In genomic region chr12:31659087-31659942, GRCh38 we compare ENCODE assay signal across 1 cellular context.
TF ChIP-seq lines count a peak whose summit lies in the region.

A gene with protein sequence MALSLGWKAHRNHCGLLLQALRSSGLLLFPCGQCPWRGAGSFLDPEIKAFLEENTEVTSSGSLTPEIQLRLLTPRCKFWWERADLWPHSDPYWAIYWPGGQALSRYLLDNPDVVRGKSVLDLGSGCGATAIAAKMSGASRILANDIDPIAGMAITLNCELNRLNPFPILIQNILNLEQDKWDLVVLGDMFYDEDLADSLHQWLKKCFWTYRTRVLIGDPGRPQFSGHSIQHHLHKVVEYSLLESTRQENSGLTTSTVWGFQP (plus strand): TSS chr12:31659688. CDS start chr12:31661954, 2,266 bp downstream.

TF ChIP-seq in H1, 55 proteins besides CTCF, POLR2A, EP300 and RAD21:
- TF ChIP-seq SP4 (IDR thresholded peaks at IDR 0.05; ENCODE audit: low read length) (no peak), POLR2AphosphoS5 (IDR thresholded peaks at IDR 0.05; ENCODE audit: low read depth, low read length) (no peak), KDM4A (IDR thresholded peaks at IDR 0.05; ENCODE audit: low read depth, low read length, severe bottlenecking) (peak; percentile 44), PHF8 (conservative IDR thresholded peaks at IDR 0.05; ENCODE audit: low read depth, low read length) (peak; percentile 56), JUN (IDR thresholded peaks at IDR 0.05; ENCODE audit: low read depth, low read length) (no peak), BCL11A (IDR thresholded peaks at IDR 0.05; ENCODE audit: low read depth in 2 of 2, low read length in 2 of 2) (no peak), HDAC2 (IDR thresholded peaks at IDR 0.05; ENCODE audit: borderline replicate concordance in 1 of 2, low read depth in 2 of 2, low read length in 2 of 2) (peak in 1 of 2 experiments; percentile 85; a peak in 1 of 4 replicates), CTBP2 (IDR thresholded peaks at IDR 0.05; ENCODE audit: borderline replicate concordance, insufficient read depth, insufficient read length, low read length) (no peak), RBBP5 (IDR thresholded peaks at IDR 0.05; ENCODE audit: borderline replicate concordance, low read depth, low read length) (peak; percentile 56; the same call in 1 of the 2 replicates), NRF1 (IDR thresholded peaks at IDR 0.05; ENCODE audit: low read depth, low read length) (no peak), HDAC6 (IDR thresholded peaks at IDR 0.05; ENCODE audit: low read depth, low read length) (no peak), CBX8 (IDR thresholded peaks at IDR 0.05; ENCODE audit: borderline replicate concordance, low read depth, low read length) (no peak), CEBPB (IDR thresholded peaks at IDR 0.05; ENCODE audit: low read depth, low read length) (no peak), GTF2F1 (IDR thresholded peaks at IDR 0.05; ENCODE audit: borderline replicate concordance, low read depth, low read length) (no peak), SIN3A (conservative IDR thresholded peaks at IDR 0.05 in 1 of 2, IDR thresholded peaks at IDR 0.05 in 1 of 2; ENCODE audit: low read depth in 1 of 2, low read length in 2 of 2) (peak; percentile 82 to 90; a peak in 3 of 4 replicates), SIRT6 (IDR thresholded peaks at IDR 0.05; ENCODE audit: low read length) (no peak), CREB1 (IDR thresholded peaks at IDR 0.05) (peak; percentile 86), SP1 (IDR thresholded peaks at IDR 0.05; ENCODE audit: low read depth, low read length) (peak; percentile 59; the same call in 1 of the 2 replicates), CBX5 (IDR thresholded peaks at IDR 0.05; ENCODE audit: low read depth, low read length) (no peak), ASH2L (IDR thresholded peaks at IDR 0.05; ENCODE audit: low read length) (peak; percentile 43), TEAD4 (IDR thresholded peaks at IDR 0.05; ENCODE audit: low read depth, low read length) (no peak), TCF12 (IDR thresholded peaks at IDR 0.05; ENCODE audit: low read depth, low read length) (no peak), TAF1 (IDR thresholded peaks at IDR 0.05; ENCODE audit: low read depth, low read length) (peak; percentile 67), USF2 (IDR thresholded peaks at IDR 0.05; ENCODE audit: low read length) (no peak), MAX (IDR thresholded peaks at IDR 0.05) (peak; percentile 63), YY1 (IDR thresholded peaks at IDR 0.05; ENCODE audit: low read depth, low read length) (0 out of 2 replicates have a peak, but pooled peaks have one; percentile 28), SAP30 (IDR thresholded peaks at IDR 0.05; ENCODE audit: insufficient read depth, insufficient replicate concordance, low read length) (peak; percentile 79)
- TF ChIP-seq, protein P1, sequence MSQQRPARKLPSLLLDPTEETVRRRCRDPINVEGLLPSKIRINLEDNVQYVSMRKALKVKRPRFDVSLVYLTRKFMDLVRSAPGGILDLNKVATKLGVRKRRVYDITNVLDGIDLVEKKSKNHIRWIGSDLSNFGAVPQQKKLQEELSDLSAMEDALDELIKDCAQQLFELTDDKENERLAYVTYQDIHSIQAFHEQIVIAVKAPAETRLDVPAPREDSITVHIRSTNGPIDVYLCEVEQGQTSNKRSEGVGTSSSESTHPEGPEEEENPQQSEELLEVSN (IDR thresholded peaks at IDR 0.05), result peak; percentile 29; the same call in 1 of the 2 replicates
- TF ChIP-seq, protein P2, sequence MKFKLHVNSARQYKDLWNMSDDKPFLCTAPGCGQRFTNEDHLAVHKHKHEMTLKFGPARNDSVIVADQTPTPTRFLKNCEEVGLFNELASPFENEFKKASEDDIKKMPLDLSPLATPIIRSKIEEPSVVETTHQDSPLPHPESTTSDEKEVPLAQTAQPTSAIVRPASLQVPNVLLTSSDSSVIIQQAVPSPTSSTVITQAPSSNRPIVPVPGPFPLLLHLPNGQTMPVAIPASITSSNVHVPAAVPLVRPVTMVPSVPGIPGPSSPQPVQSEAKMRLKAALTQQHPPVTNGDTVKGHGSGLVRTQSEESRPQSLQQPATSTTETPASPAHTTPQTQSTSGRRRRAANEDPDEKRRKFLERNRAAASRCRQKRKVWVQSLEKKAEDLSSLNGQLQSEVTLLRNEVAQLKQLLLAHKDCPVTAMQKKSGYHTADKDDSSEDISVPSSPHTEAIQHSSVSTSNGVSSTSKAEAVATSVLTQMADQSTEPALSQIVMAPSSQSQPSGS (IDR thresholded peaks at IDR 0.05; ENCODE audit: low read length), result 0 out of 2 replicates have a peak, but pooled peaks have one; percentile 18
TF ChIP-seq in H1: peak in this region for 14.
